ENCODE assay signal across 32 cellular contexts in the genomic region with DNA sequence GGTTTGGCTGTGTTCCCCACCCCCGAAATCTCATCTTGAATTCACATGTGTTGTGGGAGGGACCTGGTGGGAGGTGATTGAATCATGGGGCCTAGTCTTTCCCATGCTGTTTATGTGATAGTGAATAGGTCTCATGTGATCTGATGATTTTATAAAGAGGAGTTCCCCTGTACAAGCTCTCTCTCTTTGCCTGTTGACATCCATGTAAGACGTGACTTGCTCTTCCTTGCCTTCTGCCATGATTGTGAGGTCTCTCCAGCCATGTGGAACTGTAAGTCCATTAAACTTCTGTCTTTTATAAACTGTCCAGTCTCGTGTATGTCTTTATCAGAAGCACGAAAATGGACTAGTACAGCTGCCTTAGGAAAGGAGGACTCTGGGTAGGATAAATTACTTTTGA.
"Had no signal": no experiment of that assay in that cellular context is flagged by ENCODE, and none has a peak within 500 bp of the region (broad histone marks: within the 10 kb centered on the region; RNA-seq: fewer than 3 reads in every experiment).

No MANE protein-coding gene starts in this region.

- ATAC-seq: activated naive CD4-positive, alpha-beta T cell treated with anti-CD3 and anti-CD28 coated beads, Interleukin-2, amount 50 U/mL, for 72 hours; activated naive CD8-positive, alpha-beta T cell treated with anti-CD3 and anti-CD28 coated beads, Interleukin-2, amount 50 U/mL, for 24 hours; activated T-cell treated with anti-CD3 and anti-CD28 coated beads, Interleukin-2, amount 50 U/mL, for 4 hours; activated T-cell treated with anti-CD3 and anti-CD28 coated beads, Interleukin-2, amount 50 U/mL, for 72 hours; activated T-helper 17 cell treated with anti-CD3 and anti-CD28 coated beads, Interleukin-2, amount 50 U/mL, for 72 hours; body of pancreas had no signal

- H3K36me3 ChIP-seq: adrenal gland, ascending aorta, brain microvascular endothelial cell, breast epithelium, cardiac muscle cell had no signal

- H3K27me3 ChIP-seq: adrenal gland, ascending aorta, body of pancreas, brain microvascular endothelial cell, breast epithelium, cardiac muscle cell had no signal

- H3K4me3 ChIP-seq: adrenal gland, ascending aorta, body of pancreas, breast epithelium, cardiac muscle cell had no signal

- DNase-seq: activated effector memory CD4-positive, alpha-beta T cell treated with anti-CD3 and anti-CD28 coated beads, Interleukin-2, amount 50 U/mL, for 16 hours; activated effector memory CD4-positive, alpha-beta T cell treated with Interleukin-2 at 50 U/mL for 16 hours; activated gamma-delta T cell; activated gamma-delta T cell treated with Interleukin-2 at 50 U/mL for 16 hours; activated naive CD4-positive, alpha-beta T cell; activated naive CD4-positive, alpha-beta T cell treated with anti-CD3 and anti-CD28 coated beads for 36 hours; activated naive CD4-positive, alpha-beta T cell treated with anti-CD3 and anti-CD28 coated beads, Interleukin-2, amount 10 ng/mL, durations not matched to agents 7 days and 5 days; activated naive CD4-positive, alpha-beta T cell treated with anti-CD3 and anti-CD28 coated beads, Interleukin-2, amount 50 U/mL, for 16 hours; activated naive CD4-positive, alpha-beta T cell treated with Interleukin-2 at 50 U/mL for 16 hours; activated naive CD8-positive, alpha-beta T cell treated with anti-CD3 and anti-CD28 coated beads for 36 hours; activated naive CD8-positive, alpha-beta T cell treated with anti-CD3 and anti-CD28 coated beads, Interleukin-2, amount 10 ng/mL, durations not matched to agents 7 days and 5 days; activated naive CD8-positive, alpha-beta T cell treated with anti-CD3 and anti-CD28 coated beads, Interleukin-2, amount 50 U/mL, for 24 hours; activated T-cell treated with anti-CD3 and anti-CD28 coated beads, Interleukin-2, amount 50 U/mL, for 1 hour; activated T-cell treated with anti-CD3 and anti-CD28 coated beads, Interleukin-2, amount 50 U/mL, for 24 hours; activated T-cell treated with anti-CD3 and anti-CD28 coated beads, Interleukin-2, amount 50 U/mL, for 4 hours; activated T-cell treated with anti-CD3 and anti-CD28 coated beads, Interleukin-2, amount 50 U/mL, for 48 hours; activated T-cell treated with anti-CD3 and anti-CD28 coated beads, Interleukin-2, amount 50 U/mL, for 72 hours; adrenal gland; amniotic stem cell; amygdala; anterior cingulate cortex; aorta; body of pancreas; brain microvascular endothelial cell; caudate nucleus; central memory CD4-positive, alpha-beta T cell; cerebellar nuclear complex had no signal

- H3K4me1 ChIP-seq: adrenal gland, ascending aorta, body of pancreas, breast epithelium had no signal

- H3K27ac ChIP-seq: adrenal gland, ascending aorta, body of pancreas, brain microvascular endothelial cell, breast epithelium, cardiac muscle cell had no signal
